Comparison of ENCODE assay signal across 29 cellular contexts in the genomic region with DNA sequence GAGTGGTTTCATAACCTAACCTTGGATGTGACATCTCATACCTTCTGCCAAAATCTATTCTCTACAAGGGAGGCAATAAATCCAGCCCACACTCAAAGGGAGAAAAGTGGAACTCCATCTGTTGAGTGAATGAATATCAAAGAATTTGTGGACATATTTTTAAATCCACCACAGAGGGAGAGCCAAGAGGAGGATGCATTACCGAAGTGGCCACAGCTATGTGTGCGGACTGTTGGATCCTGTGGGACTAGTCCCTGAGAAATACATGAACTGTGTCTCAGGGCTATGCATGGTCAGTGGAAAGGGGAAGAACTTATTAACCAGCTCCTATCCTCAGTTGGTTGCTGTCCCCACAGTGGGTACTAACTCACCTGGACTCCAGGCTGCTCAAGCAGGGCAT.
"Had no signal": no experiment of that assay in that cellular context is flagged by ENCODE, and none has a peak within 500 bp of the region (broad histone marks: within the 10 kb centered on the region; RNA-seq: fewer than 3 reads in every experiment).

No MANE protein-coding gene starts in this region.

- ATAC-seq: activated CD4-positive, CD25-positive, alpha-beta regulatory T cell treated with anti-CD3 and anti-CD28 coated beads, Interleukin-2, amount 50 U/mL, for 24 hours; activated CD8-positive, alpha-beta T cell treated with anti-CD3 and anti-CD28 coated beads for 36 hours; activated T-cell treated with anti-CD3 and anti-CD28 coated beads, Interleukin-2, amount 50 U/mL, for 4 hours; activated T-helper 17 cell treated with anti-CD3 and anti-CD28 coated beads, Interleukin-2, amount 50 U/mL, for 72 hours; body of pancreas; effector memory CD8-positive, alpha-beta T cell; foreskin keratinocyte; T-helper 17 cell had no signal

- H3K27ac ChIP-seq: body of pancreas, esophagus muscularis mucosa, foreskin keratinocyte, gastrocnemius medialis, WERI-Rb-1 had no signal

- H3K36me3 ChIP-seq: esophagus muscularis mucosa, gastrocnemius medialis, WERI-Rb-1 had no signal

- H3K9me3 ChIP-seq: body of pancreas, esophagus muscularis mucosa, gastrocnemius medialis had no signal

- DNase-seq: activated B cell treated with CpG ODN at 0.5 μM for 24 hours; activated CD4-positive, alpha-beta T cell treated with anti-CD3 and anti-CD28 coated beads for 48 hours; activated CD4-positive, alpha-beta T cell treated with anti-CD3 and anti-CD28 coated beads, Interleukin-2, amount 50 U/mL, for 1 hour; activated CD4-positive, alpha-beta T cell treated with anti-CD3 and anti-CD28 coated beads, Interleukin-2, amount 50 U/mL, for 48 hours; activated CD8-positive, alpha-beta memory T cell treated with anti-CD3 and anti-CD28 coated beads for 24 hours; activated CD8-positive, alpha-beta T cell treated with anti-CD3 and anti-CD28 coated beads for 36 hours; activated effector memory CD4-positive, alpha-beta T cell treated with Interleukin-2 at 50 U/mL for 16 hours; activated gamma-delta T cell treated with Interleukin-2 at 50 U/mL for 16 hours; activated naive CD4-positive, alpha-beta T cell treated with anti-CD3 and anti-CD28 coated beads, Interleukin-2, amount 50 U/mL, for 16 hours; activated naive CD4-positive, alpha-beta T cell treated with Interleukin-2 at 50 U/mL for 16 hours; activated T-cell treated with anti-CD3 and anti-CD28 coated beads, Interleukin-2, amount 50 U/mL, for 4 hours; amniotic stem cell; body of pancreas; caudate nucleus; cortex of kidney; dermis blood vessel endothelial cell; effector CD4-positive, alpha-beta T cell; effector memory CD8-positive, alpha-beta T cell; erythroblast; foreskin keratinocyte; glutamatergic neuron; T-helper 1 cell; T-helper 17 cell; T1000; WERI-Rb-1 had no signal

- H3K27me3 ChIP-seq: body of pancreas, esophagus muscularis mucosa, foreskin keratinocyte, gastrocnemius medialis had no signal

- H3K4me1 ChIP-seq: body of pancreas, esophagus muscularis mucosa, foreskin keratinocyte, gastrocnemius medialis had no signal

- H3K4me3 ChIP-seq: body of pancreas, esophagus muscularis mucosa, gastrocnemius medialis had no signal
